In genomic region chr5:139847790-139848507, GRCh38 we compare ENCODE assay signal across 1 cellular context.
TF ChIP-seq lines count a peak whose summit lies in the region.

No MANE protein-coding gene starts in this region.

TF ChIP-seq in GM12878, 131 proteins besides CTCF, POLR2A, EP300 and RAD21 (continued from another document):
- no peak for TF ChIP-seq MLLT1 (IDR thresholded peaks at IDR 0.05)
- TF ChIP-seq BHLHE40 (IDR thresholded peaks at IDR 0.05; ENCODE audit: borderline replicate concordance in 1 of 2, low read depth in 2 of 2, low read length in 1 of 2), result peak in 1 of 2 experiments; percentile 80; a peak in 2 of 4 replicates
- peak; percentile 90 for TF ChIP-seq ZNF687 (IDR thresholded peaks at IDR 0.05)
- peak; percentile 13; the same call in 1 of the 2 replicates for TF ChIP-seq LARP7 (IDR thresholded peaks at IDR 0.05)
